ENCODE assay signal across 1 cellular context in the genomic region with DNA sequence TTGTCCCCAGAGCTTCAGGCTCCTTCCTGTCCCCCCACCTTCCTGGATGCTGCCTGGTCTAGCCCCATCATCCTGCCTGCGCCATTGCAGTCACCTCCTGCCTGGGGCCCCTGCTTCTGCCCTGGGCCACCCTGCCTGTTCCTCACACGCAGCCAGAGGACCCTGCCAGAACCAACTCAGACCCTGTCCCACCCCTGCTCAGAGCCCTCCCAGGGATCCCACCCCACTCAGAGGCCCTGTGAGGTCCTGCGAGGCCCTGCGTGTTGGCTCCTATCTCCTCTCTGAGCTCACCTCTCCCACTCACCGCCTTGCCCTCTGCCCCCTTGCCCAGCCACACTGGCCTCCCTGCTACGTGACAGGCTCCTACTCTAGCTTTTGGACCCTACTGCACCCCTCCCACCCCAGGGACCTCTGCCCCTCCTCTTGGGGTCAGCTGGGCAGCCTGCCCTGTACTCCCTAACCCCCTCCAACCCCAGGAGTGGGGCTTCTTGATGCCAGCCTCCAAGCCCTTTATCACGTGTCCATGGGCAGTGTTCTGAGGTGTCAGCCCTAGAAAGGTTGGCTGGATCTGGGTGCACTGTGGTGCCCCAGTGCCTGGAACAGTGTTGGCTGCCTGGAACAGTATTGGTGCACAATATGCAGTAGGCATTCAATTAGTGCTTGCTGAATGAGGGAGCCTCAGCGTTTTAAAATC.
A peak's percentile ranks its signal among the peaks of the same experiment; 100 is the strongest.
TF ChIP-seq lines count a peak whose summit lies in the region.

No MANE protein-coding gene starts in this region.

TF ChIP-seq in HepG2, 621 proteins besides CTCF, POLR2A, EP300 and RAD21 (continues in another document):
- TF ChIP-seq ZNF737 (CRISPR knock-in tag; IDR thresholded peaks at IDR 0.05; ENCODE audit: borderline replicate concordance) (no peak), ZC3H13 (CRISPR knock-in tag; IDR thresholded peaks at IDR 0.05) (no peak), ZNF367 (CRISPR knock-in tag; IDR thresholded peaks at IDR 0.05; ENCODE audit: borderline replicate concordance) (no peak), AHR (CRISPR knock-in tag; IDR thresholded peaks at IDR 0.05) (no peak), SALL1 (CRISPR knock-in tag; IDR thresholded peaks at IDR 0.05) (peak; percentile 9; the same call in 1 of the 2 replicates), PHF20 (CRISPR knock-in tag; IDR thresholded peaks at IDR 0.05) (no peak), MTA1 (CRISPR knock-in tag; IDR thresholded peaks at IDR 0.05; ENCODE audit: borderline replicate concordance) (peak; percentile 52; the same call in 1 of the 2 replicates), NONO (IDR thresholded peaks at IDR 0.05) (no peak), NONO (CRISPR knock-in tag; conservative IDR thresholded peaks at IDR 0.05) (peak; percentile 50; the same call in 1 of the 2 replicates), NR3C1 (CRISPR knock-in tag; IDR thresholded peaks at IDR 0.05) (no peak), KDM5B (CRISPR knock-in tag; IDR thresholded peaks at IDR 0.05; ENCODE audit: borderline replicate concordance) (peak; percentile 32; the same call in 1 of the 2 replicates), RARA (CRISPR knock-in tag; IDR thresholded peaks at IDR 0.05) (0 out of 2 replicates have a peak, but pooled peaks have one; percentile 2), SPEN (CRISPR knock-in tag; IDR thresholded peaks at IDR 0.05; ENCODE audit: low read depth) (peak; percentile 61; the same call in 1 of the 2 replicates), MZF1 (CRISPR knock-in tag; IDR thresholded peaks at IDR 0.05; ENCODE audit: borderline replicate concordance) (no peak), ZNF589 (CRISPR knock-in tag; conservative IDR thresholded peaks at IDR 0.05) (no peak), ZFP62 (CRISPR knock-in tag; IDR thresholded peaks at IDR 0.05) (no peak), SP1 (IDR thresholded peaks at IDR 0.05) (no peak), SP1 (CRISPR knock-in tag; IDR thresholded peaks at IDR 0.05) (no peak), ZNF879 (CRISPR knock-in tag; IDR thresholded peaks at IDR 0.05) (no peak), ZNF678 (CRISPR knock-in tag; IDR thresholded peaks at IDR 0.05) (no peak), ZNF674 (CRISPR knock-in tag; IDR thresholded peaks at IDR 0.05; ENCODE audit: low read depth) (no peak), ZNF768 (CRISPR knock-in tag; IDR thresholded peaks at IDR 0.05) (peak; percentile 53), ELF1 (CRISPR knock-in tag; IDR thresholded peaks at IDR 0.05) (no peak), U2AF1 (optimal IDR thresholded peaks at IDR 0.05; ENCODE audit: low read depth, low read length) (no peak), MAFF (IDR thresholded peaks at IDR 0.05; ENCODE audit: low read depth, low read length) (no peak), TBP (CRISPR knock-in tag; IDR thresholded peaks at IDR 0.05) (no peak), XBP1 (CRISPR knock-in tag; IDR thresholded peaks at IDR 0.05) (no peak), IKZF1 (IDR thresholded peaks at IDR 0.05) (no peak), ZNF430 (CRISPR knock-in tag; IDR thresholded peaks at IDR 0.05) (0 out of 2 replicates have a peak, but pooled peaks have one; percentile 43), EZH2 (conservative IDR thresholded peaks at IDR 0.05; ENCODE audit: low read depth, low read length) (no peak), ZNF616 (CRISPR knock-in tag; IDR thresholded peaks at IDR 0.05; ENCODE audit: low read depth) (no peak), ZMYM3 (CRISPR knock-in tag; IDR thresholded peaks at IDR 0.05) (peak; percentile 97), ZNF3 (CRISPR knock-in tag; IDR thresholded peaks at IDR 0.05) (no peak; the same call in 1 of the 2 replicates), RAD51 (IDR thresholded peaks at IDR 0.05; ENCODE audit: borderline replicate concordance) (no peak), ZNF557 (CRISPR knock-in tag; IDR thresholded peaks at IDR 0.05) (no peak), ZNF292 (CRISPR knock-in tag; IDR thresholded peaks at IDR 0.05; ENCODE audit: borderline replicate concordance, low read depth) (no peak), ZBTB38 (CRISPR knock-in tag; IDR thresholded peaks at IDR 0.05) (peak; percentile 42; the same call in 1 of the 2 replicates), ZFP36 (IDR thresholded peaks at IDR 0.05; ENCODE audit: borderline replicate concordance, low read depth, low read length, partially characterized antibody) (no peak), HHEX (CRISPR knock-in tag; IDR thresholded peaks at IDR 0.05) (no peak), SOX6 (IDR thresholded peaks at IDR 0.05) (no peak), SOX6 (CRISPR knock-in tag; IDR thresholded peaks at IDR 0.05) (no peak), ZNF839 (CRISPR knock-in tag; IDR thresholded peaks at IDR 0.05; ENCODE audit: borderline replicate concordance) (peak; percentile 59; the same call in 1 of the 2 replicates), LCORL (IDR thresholded peaks at IDR 0.05) (no peak), LCORL (CRISPR knock-in tag; IDR thresholded peaks at IDR 0.05) (peak; percentile 89; the same call in 1 of the 2 replicates), NFE2L2 (IDR thresholded peaks at IDR 0.05; ENCODE audit: low read length) (no peak)
- TF ChIP-seq, protein P1, sequence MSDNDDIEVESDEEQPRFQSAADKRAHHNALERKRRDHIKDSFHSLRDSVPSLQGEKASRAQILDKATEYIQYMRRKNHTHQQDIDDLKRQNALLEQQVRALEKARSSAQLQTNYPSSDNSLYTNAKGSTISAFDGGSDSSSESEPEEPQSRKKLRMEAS (IDR thresholded peaks at IDR 0.05) = peak; percentile 35; the same call in 1 of the 2 replicates
- TF ChIP-seq, protein P2, sequence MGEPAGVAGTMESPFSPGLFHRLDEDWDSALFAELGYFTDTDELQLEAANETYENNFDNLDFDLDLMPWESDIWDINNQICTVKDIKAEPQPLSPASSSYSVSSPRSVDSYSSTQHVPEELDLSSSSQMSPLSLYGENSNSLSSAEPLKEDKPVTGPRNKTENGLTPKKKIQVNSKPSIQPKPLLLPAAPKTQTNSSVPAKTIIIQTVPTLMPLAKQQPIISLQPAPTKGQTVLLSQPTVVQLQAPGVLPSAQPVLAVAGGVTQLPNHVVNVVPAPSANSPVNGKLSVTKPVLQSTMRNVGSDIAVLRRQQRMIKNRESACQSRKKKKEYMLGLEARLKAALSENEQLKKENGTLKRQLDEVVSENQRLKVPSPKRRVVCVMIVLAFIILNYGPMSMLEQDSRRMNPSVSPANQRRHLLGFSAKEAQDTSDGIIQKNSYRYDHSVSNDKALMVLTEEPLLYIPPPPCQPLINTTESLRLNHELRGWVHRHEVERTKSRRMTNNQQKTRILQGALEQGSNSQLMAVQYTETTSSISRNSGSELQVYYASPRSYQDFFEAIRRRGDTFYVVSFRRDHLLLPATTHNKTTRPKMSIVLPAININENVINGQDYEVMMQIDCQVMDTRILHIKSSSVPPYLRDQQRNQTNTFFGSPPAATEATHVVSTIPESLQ (CRISPR knock-in tag; conservative IDR thresholded peaks at IDR 0.05) = no peak
- TF ChIP-seq, protein P3, sequence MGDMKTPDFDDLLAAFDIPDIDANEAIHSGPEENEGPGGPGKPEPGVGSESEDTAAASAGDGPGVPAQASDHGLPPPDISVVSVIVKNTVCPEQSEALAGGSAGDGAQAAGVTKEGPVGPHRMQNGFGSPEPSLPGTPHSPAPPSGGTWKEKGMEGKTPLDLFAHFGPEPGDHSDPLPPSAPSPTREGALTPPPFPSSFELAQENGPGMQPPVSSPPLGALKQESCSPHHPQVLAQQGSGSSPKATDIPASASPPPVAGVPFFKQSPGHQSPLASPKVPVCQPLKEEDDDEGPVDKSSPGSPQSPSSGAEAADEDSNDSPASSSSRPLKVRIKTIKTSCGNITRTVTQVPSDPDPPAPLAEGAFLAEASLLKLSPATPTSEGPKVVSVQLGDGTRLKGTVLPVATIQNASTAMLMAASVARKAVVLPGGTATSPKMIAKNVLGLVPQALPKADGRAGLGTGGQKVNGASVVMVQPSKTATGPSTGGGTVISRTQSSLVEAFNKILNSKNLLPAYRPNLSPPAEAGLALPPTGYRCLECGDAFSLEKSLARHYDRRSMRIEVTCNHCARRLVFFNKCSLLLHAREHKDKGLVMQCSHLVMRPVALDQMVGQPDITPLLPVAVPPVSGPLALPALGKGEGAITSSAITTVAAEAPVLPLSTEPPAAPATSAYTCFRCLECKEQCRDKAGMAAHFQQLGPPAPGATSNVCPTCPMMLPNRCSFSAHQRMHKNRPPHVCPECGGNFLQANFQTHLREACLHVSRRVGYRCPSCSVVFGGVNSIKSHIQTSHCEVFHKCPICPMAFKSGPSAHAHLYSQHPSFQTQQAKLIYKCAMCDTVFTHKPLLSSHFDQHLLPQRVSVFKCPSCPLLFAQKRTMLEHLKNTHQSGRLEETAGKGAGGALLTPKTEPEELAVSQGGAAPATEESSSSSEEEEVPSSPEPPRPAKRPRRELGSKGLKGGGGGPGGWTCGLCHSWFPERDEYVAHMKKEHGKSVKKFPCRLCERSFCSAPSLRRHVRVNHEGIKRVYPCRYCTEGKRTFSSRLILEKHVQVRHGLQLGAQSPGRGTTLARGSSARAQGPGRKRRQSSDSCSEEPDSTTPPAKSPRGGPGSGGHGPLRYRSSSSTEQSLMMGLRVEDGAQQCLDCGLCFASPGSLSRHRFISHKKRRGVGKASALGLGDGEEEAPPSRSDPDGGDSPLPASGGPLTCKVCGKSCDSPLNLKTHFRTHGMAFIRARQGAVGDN (CRISPR knock-in tag; IDR thresholded peaks at IDR 0.05) = peak; percentile 65
- TF ChIP-seq, protein P4, sequence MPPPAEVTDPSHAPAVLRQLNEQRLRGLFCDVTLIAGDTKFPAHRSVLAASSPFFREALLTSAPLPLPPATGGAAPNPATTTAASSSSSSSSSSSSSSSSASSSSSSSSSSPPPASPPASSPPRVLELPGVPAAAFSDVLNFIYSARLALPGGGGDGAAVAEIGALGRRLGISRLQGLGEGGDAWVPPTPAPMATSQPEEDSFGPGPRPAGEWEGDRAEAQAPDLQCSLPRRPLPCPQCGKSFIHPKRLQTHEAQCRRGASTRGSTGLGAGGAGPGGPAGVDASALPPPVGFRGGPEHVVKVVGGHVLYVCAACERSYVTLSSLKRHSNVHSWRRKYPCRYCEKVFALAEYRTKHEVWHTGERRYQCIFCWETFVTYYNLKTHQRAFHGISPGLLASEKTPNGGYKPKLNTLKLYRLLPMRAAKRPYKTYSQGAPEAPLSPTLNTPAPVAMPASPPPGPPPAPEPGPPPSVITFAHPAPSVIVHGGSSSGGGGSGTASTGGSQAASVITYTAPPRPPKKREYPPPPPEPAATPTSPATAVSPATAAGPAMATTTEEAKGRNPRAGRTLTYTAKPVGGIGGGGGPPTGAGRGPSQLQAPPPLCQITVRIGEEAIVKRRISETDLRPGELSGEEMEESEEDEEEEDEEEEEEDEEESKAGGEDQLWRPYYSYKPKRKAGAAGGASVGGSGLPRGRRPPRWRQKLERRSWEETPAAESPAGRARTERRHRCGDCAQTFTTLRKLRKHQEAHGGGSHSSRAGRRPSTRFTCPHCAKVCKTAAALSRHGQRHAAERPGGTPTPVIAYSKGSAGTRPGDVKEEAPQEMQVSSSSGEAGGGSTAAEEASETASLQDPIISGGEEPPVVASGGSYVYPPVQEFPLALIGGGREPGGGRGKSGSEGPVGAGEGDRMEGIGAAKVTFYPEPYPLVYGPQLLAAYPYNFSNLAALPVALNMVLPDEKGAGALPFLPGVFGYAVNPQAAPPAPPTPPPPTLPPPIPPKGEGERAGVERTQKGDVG (CRISPR knock-in tag; IDR thresholded peaks at IDR 0.05; ENCODE audit: borderline replicate concordance) = no peak
- TF ChIP-seq, protein P5, sequence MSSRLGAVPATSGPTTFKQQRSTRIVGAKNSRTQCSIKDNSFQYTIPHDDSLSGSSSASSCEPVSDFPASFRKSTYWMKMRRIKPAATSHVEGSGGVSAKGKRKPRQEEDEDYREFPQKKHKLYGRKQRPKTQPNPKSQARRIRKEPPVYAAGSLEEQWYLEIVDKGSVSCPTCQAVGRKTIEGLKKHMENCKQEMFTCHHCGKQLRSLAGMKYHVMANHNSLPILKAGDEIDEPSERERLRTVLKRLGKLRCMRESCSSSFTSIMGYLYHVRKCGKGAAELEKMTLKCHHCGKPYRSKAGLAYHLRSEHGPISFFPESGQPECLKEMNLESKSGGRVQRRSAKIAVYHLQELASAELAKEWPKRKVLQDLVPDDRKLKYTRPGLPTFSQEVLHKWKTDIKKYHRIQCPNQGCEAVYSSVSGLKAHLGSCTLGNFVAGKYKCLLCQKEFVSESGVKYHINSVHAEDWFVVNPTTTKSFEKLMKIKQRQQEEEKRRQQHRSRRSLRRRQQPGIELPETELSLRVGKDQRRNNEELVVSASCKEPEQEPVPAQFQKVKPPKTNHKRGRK (CRISPR knock-in tag; IDR thresholded peaks at IDR 0.05) = 0 out of 2 replicates have a peak, but pooled peaks have one; percentile 28
- TF ChIP-seq, protein P6, sequence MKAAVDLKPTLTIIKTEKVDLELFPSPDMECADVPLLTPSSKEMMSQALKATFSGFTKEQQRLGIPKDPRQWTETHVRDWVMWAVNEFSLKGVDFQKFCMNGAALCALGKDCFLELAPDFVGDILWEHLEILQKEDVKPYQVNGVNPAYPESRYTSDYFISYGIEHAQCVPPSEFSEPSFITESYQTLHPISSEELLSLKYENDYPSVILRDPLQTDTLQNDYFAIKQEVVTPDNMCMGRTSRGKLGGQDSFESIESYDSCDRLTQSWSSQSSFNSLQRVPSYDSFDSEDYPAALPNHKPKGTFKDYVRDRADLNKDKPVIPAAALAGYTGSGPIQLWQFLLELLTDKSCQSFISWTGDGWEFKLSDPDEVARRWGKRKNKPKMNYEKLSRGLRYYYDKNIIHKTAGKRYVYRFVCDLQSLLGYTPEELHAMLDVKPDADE (CRISPR knock-in tag; IDR thresholded peaks at IDR 0.05) = no peak
- TF ChIP-seq, protein P7, sequence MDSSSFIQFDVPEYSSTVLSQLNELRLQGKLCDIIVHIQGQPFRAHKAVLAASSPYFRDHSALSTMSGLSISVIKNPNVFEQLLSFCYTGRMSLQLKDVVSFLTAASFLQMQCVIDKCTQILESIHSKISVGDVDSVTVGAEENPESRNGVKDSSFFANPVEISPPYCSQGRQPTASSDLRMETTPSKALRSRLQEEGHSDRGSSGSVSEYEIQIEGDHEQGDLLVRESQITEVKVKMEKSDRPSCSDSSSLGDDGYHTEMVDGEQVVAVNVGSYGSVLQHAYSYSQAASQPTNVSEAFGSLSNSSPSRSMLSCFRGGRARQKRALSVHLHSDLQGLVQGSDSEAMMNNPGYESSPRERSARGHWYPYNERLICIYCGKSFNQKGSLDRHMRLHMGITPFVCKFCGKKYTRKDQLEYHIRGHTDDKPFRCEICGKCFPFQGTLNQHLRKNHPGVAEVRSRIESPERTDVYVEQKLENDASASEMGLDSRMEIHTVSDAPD (CRISPR knock-in tag; IDR thresholded peaks at IDR 0.05) = no peak
- TF ChIP-seq, protein P8, sequence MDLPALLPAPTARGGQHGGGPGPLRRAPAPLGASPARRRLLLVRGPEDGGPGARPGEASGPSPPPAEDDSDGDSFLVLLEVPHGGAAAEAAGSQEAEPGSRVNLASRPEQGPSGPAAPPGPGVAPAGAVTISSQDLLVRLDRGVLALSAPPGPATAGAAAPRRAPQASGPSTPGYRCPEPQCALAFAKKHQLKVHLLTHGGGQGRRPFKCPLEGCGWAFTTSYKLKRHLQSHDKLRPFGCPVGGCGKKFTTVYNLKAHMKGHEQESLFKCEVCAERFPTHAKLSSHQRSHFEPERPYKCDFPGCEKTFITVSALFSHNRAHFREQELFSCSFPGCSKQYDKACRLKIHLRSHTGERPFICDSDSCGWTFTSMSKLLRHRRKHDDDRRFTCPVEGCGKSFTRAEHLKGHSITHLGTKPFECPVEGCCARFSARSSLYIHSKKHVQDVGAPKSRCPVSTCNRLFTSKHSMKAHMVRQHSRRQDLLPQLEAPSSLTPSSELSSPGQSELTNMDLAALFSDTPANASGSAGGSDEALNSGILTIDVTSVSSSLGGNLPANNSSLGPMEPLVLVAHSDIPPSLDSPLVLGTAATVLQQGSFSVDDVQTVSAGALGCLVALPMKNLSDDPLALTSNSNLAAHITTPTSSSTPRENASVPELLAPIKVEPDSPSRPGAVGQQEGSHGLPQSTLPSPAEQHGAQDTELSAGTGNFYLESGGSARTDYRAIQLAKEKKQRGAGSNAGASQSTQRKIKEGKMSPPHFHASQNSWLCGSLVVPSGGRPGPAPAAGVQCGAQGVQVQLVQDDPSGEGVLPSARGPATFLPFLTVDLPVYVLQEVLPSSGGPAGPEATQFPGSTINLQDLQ (CRISPR knock-in tag; IDR thresholded peaks at IDR 0.05) = no peak
